12 cellular contexts compared by ENCODE assay signal in genomic region chr1:236465231-236465958, GRCh38. TPM values are rescaled to one million over a fixed set of nuclear protein-coding genes. Genes with fewer than 3 reads are reported as not detected.
A peak's percentile ranks its signal among the peaks of the same experiment; 100 is the strongest.
DNase-seq lines count a peak whose midpoint lies in the region; ATAC-seq and TF ChIP-seq lines count a peak whose summit lies in the region.
"Had no signal": no experiment of that assay in that cellular context is flagged by ENCODE, and none has a peak within 500 bp of the region (broad histone marks: within the 10 kb centered on the region; RNA-seq: fewer than 3 reads in every experiment).

No MANE protein-coding gene starts in this region.

- no peaks in the 10 kb centered on the region for H3K36me3 Mint-ChIP-seq in MCF 10A (ENCODE audit: insufficient read depth, unreplicated experiment)
- H3K36me3 Mint-ChIP-seq in type B pancreatic cell, result peaks cover 8% of the 10 kb centered on the region

- no peaks in the 10 kb centered on the region for H3K4me1 ChIP-seq in breast epithelium
- H3K4me1 ChIP-seq in OCI-LY3 (ENCODE audit: low read length), result peaks cover 22% of the 10 kb centered on the region

- POLR2A ChIA-PET in MCF 10A (lab: Yijun Ruan, JAX), result interaction anchor here (1.0 kb wide), 1 partner anchor 8 kb away, joined by 6 read pairs; no protein-coding TSS in a partner anchor
- POLR2A ChIA-PET in RWPE1 (lab: Yijun Ruan, JAX; ENCODE audit: low non-redundant PET), result no interaction called here

- CTCF ChIA-PET in MCF 10A (lab: Yijun Ruan, JAX), result interaction anchor here (0.9 to 1.5 kb wide), 2 partner anchors 8 to 203 kb away, joined by 3 read pairs; no protein-coding TSS in a partner anchor
- CTCF ChIA-PET in RWPE1 (lab: Yijun Ruan, JAX), result interaction anchor here (0.6 to 1.1 kb wide), 3 partner anchors 14 to 351 kb away, joined by 3 to 5 read pairs (median 4); no protein-coding TSS in a partner anchor

- BruUV-seq in MCF 10A (replicated peaks; lab: Mats Ljungman, UMichigan), result no TSS peak

- H3K9me3 Mint-ChIP-seq in MCF 10A (ENCODE audit: unreplicated experiment), result no peaks in the 10 kb centered on the region
- H3K9me3 Mint-ChIP-seq in type B pancreatic cell, result peaks cover 5% of the 10 kb centered on the region

- H4K20me1 ChIP-seq in OCI-LY3 (ENCODE audit: insufficient read depth, low read length), result peaks cover 15% of the 10 kb centered on the region

- peak overlapping the region; percentile 38 for H3K4me2 ChIP-seq in OCI-LY3 (ENCODE audit: low read length)

- no peaks in the 10 kb centered on the region for H3K36me3 ChIP-seq in breast epithelium
- H3K36me3 ChIP-seq in OCI-LY3 (replicated peaks; ENCODE audit: low read depth, low read length), result no peaks in the 10 kb centered on the region
- H3K36me3 ChIP-seq: Peyer's patch had no signal

- no peaks in the 10 kb centered on the region for H3K27me3 Mint-ChIP-seq in MCF 10A (ENCODE audit: insufficient read depth, unreplicated experiment)
- no peaks in the 10 kb centered on the region for H3K27me3 Mint-ChIP-seq in type B pancreatic cell

- H3K27me3 ChIP-seq in breast epithelium, result no peaks in the 10 kb centered on the region
- H3K27me3 ChIP-seq in OCI-LY3 (ENCODE audit: low read depth, low read length), result peaks cover 88% of the 10 kb centered on the region
- H3K27me3 ChIP-seq: Peyer's patch had no signal

- no peak overlapping the region for H3K9ac ChIP-seq in OCI-LY3 (ENCODE audit: low read length)

- H3K4me1 Mint-ChIP-seq in MCF 10A (ENCODE audit: insufficient read depth, unreplicated experiment), result peaks cover 16% of the 10 kb centered on the region
- H3K4me1 Mint-ChIP-seq in type B pancreatic cell (ENCODE audit: unreplicated experiment), result peaks cover 29% of the 10 kb centered on the region

- no peaks in the 10 kb centered on the region for H3K79me2 ChIP-seq in OCI-LY3 (ENCODE audit: low read length)

- peak; percentile 29 for ATAC-seq in HG02884 (IDR thresholded peaks at IDR 0.05; ENCODE audit: unreplicated experiment)

- intact Hi-C loops in MCF 10A (cut with micrococcal nuclease), result no loop called here
- intact Hi-C loops in breast epithelium (cut with DNase I; ENCODE audit: low total_unique reads), result loop anchor here (10.0 kb wide), 1 partner anchor 91 kb away; no protein-coding TSS in a partner anchor

- DNase-seq in MCF 10A (ENCODE audit: unreplicated experiment) (peak; percentile 31), breast epithelium (ENCODE audit: low spot score in 2 of 2) (no peak), type B pancreatic cell (ENCODE audit: extremely low spot score, unreplicated experiment) (no peak), RWPE1 (ENCODE audit: low spot score) (no peak), SKM-1 (lab: John Stamatoyannopoulos, UW; ENCODE audit: unreplicated experiment) (no peak)
- no peak for DNase-seq in stimulated activated CD8-positive, alpha-beta memory T cell treated with anti-CD3 and anti-CD28 coated beads, Interleukin-4, amount 100 ng/mL, for 48 hours
- DNase-seq: ACHN, NCI-H1105 treated with DMSO at 0.1 percent for 48 hours, occipital lobe, Peyer's patch had no signal

- H3K27ac ChIP-seq in breast epithelium (no peak overlapping the region), OCI-LY3 (ENCODE audit: low read length) (no peak overlapping the region), RWPE1 (no peak overlapping the region)
- H3K27ac ChIP-seq: Peyer's patch had no signal

- TF ChIP-seq CTCF in MCF 10A (IDR thresholded peaks at IDR 0.05; ENCODE audit: unreplicated experiment) (no peak), breast epithelium (IDR thresholded peaks at IDR 0.05) (no peak), OCI-LY3 (IDR thresholded peaks at IDR 0.05; ENCODE audit: low read depth, low read length) (no peak), type B pancreatic cell (conservative IDR thresholded peaks at IDR 0.05) (no peak), RWPE1 (conservative IDR thresholded peaks at IDR 0.05; ENCODE audit: low read depth) (no peak)

- H3K4me3 ChIP-seq in breast epithelium (no peak overlapping the region), OCI-LY3 (ENCODE audit: low read length) (peak overlapping the region; percentile 11; the same call in 1 of the 2 replicates)
- H3K4me3 ChIP-seq: Peyer's patch had no signal

- H2AFZ ChIP-seq in OCI-LY3 (ENCODE audit: low read depth, low read length), result no peak overlapping the region

- H3K4me3 Mint-ChIP-seq in MCF 10A (ENCODE audit: unreplicated experiment), result no peak overlapping the region
- H3K4me3 Mint-ChIP-seq in type B pancreatic cell, result peak overlapping the region; percentile 72

- TF ChIP-seq POLR2A in breast epithelium (IDR thresholded peaks at IDR 0.05), result no peak

- H3K9me3 ChIP-seq in breast epithelium (no peaks in the 10 kb centered on the region), OCI-LY3 (ENCODE audit: insufficient read depth, low read length) (no peaks in the 10 kb centered on the region)
- H3K9me3 ChIP-seq: Peyer's patch had no signal

- no peak overlapping the region for H3K27ac Mint-ChIP-seq in MCF 10A (ENCODE audit: low read depth, unreplicated experiment)
- H3K27ac Mint-ChIP-seq in type B pancreatic cell, result peak overlapping the region; percentile 84

RNA-seq across cellular contexts. Expression of gene LGALS8, which starts 58.4 kb away (rescaled TPM):
- total RNA-seq in MCF 10A (2022), result 73.2 and 99.7 TPM in 2 replicates
- 100 to 1,000 TPM in 1 of 3 donors, 10 to 100 TPM in 2; 70.2 to 119 (median 96.4) TPM for total RNA-seq in breast epithelium
- total RNA-seq in type B pancreatic cell (ENCODE audit: low replicate concordance), result 42.4 and 87.4 TPM in 2 replicates
